26 cellular contexts compared by ENCODE assay signal in genomic region chr1:5466487-5466886, GRCh38.
"Had no signal": no experiment of that assay in that cellular context is flagged by ENCODE, and none has a peak within 500 bp of the region (broad histone marks: within the 10 kb centered on the region; RNA-seq: fewer than 3 reads in every experiment).

No MANE protein-coding gene starts in this region.

- H3K4me1 Mint-ChIP-seq: IgD-negative memory B cell, WTC11 had no signal

- H3K27me3 Mint-ChIP-seq: activated CD8-positive, alpha-beta memory T cell treated with anti-CD3 and anti-CD28 coated beads, Interleukin-2, amount 10 ng/mL, durations not matched to agents 7 days and 5 days; IgD-negative memory B cell had no signal

- H3K27ac Mint-ChIP-seq: activated CD8-positive, alpha-beta memory T cell treated with anti-CD3 and anti-CD28 coated beads, Interleukin-2, amount 10 ng/mL, durations not matched to agents 7 days and 5 days; IgD-negative memory B cell; T-helper 17 cell; WTC11 had no signal

- H3K9me3 Mint-ChIP-seq: activated naive CD8-positive, alpha-beta T cell treated with anti-CD3 and anti-CD28 coated beads for 36 hours; activated T-cell treated with anti-CD3 and anti-CD28 coated beads, Interleukin-2, amount 50 U/mL, for 4 hours had no signal

- DNase-seq: activated CD4-positive, alpha-beta T cell treated with anti-CD3 and anti-CD28 coated beads for 48 hours; activated CD4-positive, alpha-beta T cell treated with anti-CD3 and anti-CD28 coated beads, Interleukin-2, amount 50 U/mL, for 48 hours; activated CD4-positive, CD25-positive, alpha-beta regulatory T cell treated with anti-CD3 and anti-CD28 coated beads, Interleukin-2, amount 50 U/mL, for 72 hours; activated CD8-positive, alpha-beta memory T cell treated with anti-CD3 and anti-CD28 coated beads, Interleukin-2, amount 10 ng/mL, durations not matched to agents 7 days and 5 days; activated effector memory CD4-positive, alpha-beta T cell treated with anti-CD3 and anti-CD28 coated beads, Interleukin-2, amount 50 U/mL, for 16 hours; activated naive CD4-positive, alpha-beta T cell treated with Interleukin-2 at 50 U/mL for 16 hours; activated naive CD8-positive, alpha-beta T cell treated with anti-CD3 and anti-CD28 coated beads for 36 hours; activated T-cell treated with anti-CD3 and anti-CD28 coated beads, Interleukin-2, amount 50 U/mL, for 4 hours; brain microvascular endothelial cell; caudate nucleus; MM.1S; NCI-H1048; NCI-H146; NCI-H187 treated with DMSO at 0.1 percent for 48 hours; NCI-H2081 treated with DMSO at 0.1 percent for 48 hours; NCI-H2171; NCI-H2227 treated with DMSO at 0.1 percent for 48 hours; NCI-H446 treated with DMSO at 0.1 percent for 48 hours; NCI-H524 treated with DMSO at 0.1 percent for 48 hours; NCI-H774; PC-3; SIG-M5; T-helper 17 cell; T-helper 9 cell had no signal

- H3K4me3 Mint-ChIP-seq: activated CD8-positive, alpha-beta memory T cell treated with anti-CD3 and anti-CD28 coated beads, Interleukin-2, amount 10 ng/mL, durations not matched to agents 7 days and 5 days; activated naive CD8-positive, alpha-beta T cell treated with anti-CD3 and anti-CD28 coated beads for 36 hours; activated T-cell treated with anti-CD3 and anti-CD28 coated beads, Interleukin-2, amount 50 U/mL, for 4 hours; T-helper 17 cell; WTC11 had no signal

- H3K36me3 Mint-ChIP-seq: activated CD8-positive, alpha-beta memory T cell treated with anti-CD3 and anti-CD28 coated beads, Interleukin-2, amount 10 ng/mL, durations not matched to agents 7 days and 5 days; activated naive CD8-positive, alpha-beta T cell treated with anti-CD3 and anti-CD28 coated beads for 36 hours; IgD-negative memory B cell had no signal

- H3K27me3 ChIP-seq: brain microvascular endothelial cell had no signal

- H3K36me3 ChIP-seq: brain microvascular endothelial cell had no signal

- ATAC-seq: activated CD8-positive, alpha-beta memory T cell treated with anti-CD3 and anti-CD28 coated beads, Interleukin-2, amount 10 ng/mL, durations not matched to agents 7 days and 5 days; activated T-cell treated with anti-CD3 and anti-CD28 coated beads, Interleukin-2, amount 50 U/mL, for 4 hours; PC-3; T-helper 17 cell; WTC11 had no signal

- H3K27ac ChIP-seq: brain microvascular endothelial cell had no signal
